In the genomic region with DNA sequence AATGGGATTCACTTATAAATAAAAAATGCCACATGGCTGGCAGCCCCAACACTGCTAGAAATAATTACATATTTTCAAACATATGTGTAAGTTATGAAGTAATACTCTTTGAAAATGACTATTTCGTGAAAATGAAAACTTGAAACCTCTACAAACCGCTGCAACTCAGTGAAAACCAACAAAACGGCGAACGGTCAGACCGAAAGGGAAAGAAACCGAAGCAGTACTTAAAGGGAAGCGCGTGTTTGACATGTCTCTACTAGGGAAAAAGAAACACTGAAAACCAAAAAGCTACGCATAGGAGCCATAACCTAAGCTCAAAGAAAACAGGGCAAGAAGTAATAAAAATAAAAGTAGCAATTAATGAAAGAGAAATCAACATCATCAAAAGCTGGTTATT, we compare ENCODE assay signal across 1 cellular context.
TF ChIP-seq lines count a peak whose summit lies in the region.

No MANE protein-coding gene starts in this region.

TF ChIP-seq in GM12878, 131 proteins besides CTCF, POLR2A, EP300 and RAD21:
- TF ChIP-seq WRNIP1 (IDR thresholded peaks at IDR 0.05; ENCODE audit: borderline replicate concordance, low read depth, low read length): no peak
- TF ChIP-seq, protein P1, sequence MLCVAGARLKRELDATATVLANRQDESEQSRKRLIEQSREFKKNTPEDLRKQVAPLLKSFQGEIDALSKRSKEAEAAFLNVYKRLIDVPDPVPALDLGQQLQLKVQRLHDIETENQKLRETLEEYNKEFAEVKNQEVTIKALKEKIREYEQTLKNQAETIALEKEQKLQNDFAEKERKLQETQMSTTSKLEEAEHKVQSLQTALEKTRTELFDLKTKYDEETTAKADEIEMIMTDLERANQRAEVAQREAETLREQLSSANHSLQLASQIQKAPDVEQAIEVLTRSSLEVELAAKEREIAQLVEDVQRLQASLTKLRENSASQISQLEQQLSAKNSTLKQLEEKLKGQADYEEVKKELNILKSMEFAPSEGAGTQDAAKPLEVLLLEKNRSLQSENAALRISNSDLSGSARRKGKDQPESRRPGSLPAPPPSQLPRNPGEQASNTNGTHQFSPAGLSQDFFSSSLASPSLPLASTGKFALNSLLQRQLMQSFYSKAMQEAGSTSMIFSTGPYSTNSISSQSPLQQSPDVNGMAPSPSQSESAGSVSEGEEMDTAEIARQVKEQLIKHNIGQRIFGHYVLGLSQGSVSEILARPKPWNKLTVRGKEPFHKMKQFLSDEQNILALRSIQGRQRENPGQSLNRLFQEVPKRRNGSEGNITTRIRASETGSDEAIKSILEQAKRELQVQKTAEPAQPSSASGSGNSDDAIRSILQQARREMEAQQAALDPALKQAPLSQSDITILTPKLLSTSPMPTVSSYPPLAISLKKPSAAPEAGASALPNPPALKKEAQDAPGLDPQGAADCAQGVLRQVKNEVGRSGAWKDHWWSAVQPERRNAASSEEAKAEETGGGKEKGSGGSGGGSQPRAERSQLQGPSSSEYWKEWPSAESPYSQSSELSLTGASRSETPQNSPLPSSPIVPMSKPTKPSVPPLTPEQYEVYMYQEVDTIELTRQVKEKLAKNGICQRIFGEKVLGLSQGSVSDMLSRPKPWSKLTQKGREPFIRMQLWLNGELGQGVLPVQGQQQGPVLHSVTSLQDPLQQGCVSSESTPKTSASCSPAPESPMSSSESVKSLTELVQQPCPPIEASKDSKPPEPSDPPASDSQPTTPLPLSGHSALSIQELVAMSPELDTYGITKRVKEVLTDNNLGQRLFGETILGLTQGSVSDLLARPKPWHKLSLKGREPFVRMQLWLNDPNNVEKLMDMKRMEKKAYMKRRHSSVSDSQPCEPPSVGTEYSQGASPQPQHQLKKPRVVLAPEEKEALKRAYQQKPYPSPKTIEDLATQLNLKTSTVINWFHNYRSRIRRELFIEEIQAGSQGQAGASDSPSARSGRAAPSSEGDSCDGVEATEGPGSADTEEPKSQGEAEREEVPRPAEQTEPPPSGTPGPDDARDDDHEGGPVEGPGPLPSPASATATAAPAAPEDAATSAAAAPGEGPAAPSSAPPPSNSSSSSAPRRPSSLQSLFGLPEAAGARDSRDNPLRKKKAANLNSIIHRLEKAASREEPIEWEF (IDR thresholded peaks at IDR 0.05; ENCODE audit: insufficient replicate concordance, low read depth, low read length): no peak
- TF ChIP-seq NR2C2 (IDR thresholded peaks at IDR 0.05; ENCODE audit: borderline replicate concordance, control insufficient read depth, insufficient read length, low read depth): no peak
- TF ChIP-seq, protein P2, sequence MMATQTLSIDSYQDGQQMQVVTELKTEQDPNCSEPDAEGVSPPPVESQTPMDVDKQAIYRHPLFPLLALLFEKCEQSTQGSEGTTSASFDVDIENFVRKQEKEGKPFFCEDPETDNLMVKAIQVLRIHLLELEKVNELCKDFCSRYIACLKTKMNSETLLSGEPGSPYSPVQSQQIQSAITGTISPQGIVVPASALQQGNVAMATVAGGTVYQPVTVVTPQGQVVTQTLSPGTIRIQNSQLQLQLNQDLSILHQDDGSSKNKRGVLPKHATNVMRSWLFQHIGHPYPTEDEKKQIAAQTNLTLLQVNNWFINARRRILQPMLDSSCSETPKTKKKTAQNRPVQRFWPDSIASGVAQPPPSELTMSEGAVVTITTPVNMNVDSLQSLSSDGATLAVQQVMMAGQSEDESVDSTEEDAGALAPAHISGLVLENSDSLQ (IDR thresholded peaks at IDR 0.05): no peak
- peak; percentile 59; the same call in 1 of the 2 replicates for TF ChIP-seq NFIC (IDR thresholded peaks at IDR 0.05; ENCODE audit: low read depth, low read length)
- peak; percentile 81 for TF ChIP-seq JUNB (IDR thresholded peaks at IDR 0.05)
- no peak for TF ChIP-seq LARP7 (IDR thresholded peaks at IDR 0.05)
- no peak for TF ChIP-seq JUND (IDR thresholded peaks at IDR 0.05; ENCODE audit: low read depth, low read length)
- no peak for TF ChIP-seq MYB (IDR thresholded peaks at IDR 0.05; ENCODE audit: borderline replicate concordance, low read depth, low read length)
- no peak for TF ChIP-seq ZBED1 (IDR thresholded peaks at IDR 0.05; ENCODE audit: borderline replicate concordance)
- TF ChIP-seq EZH2 (IDR thresholded peaks at IDR 0.05; ENCODE audit: borderline replicate concordance, control insufficient read depth, low read depth, low read length): no peak
- peak; percentile 73 for TF ChIP-seq RUNX3 (IDR thresholded peaks at IDR 0.05; ENCODE audit: low read length)
- TF ChIP-seq, protein P3, sequence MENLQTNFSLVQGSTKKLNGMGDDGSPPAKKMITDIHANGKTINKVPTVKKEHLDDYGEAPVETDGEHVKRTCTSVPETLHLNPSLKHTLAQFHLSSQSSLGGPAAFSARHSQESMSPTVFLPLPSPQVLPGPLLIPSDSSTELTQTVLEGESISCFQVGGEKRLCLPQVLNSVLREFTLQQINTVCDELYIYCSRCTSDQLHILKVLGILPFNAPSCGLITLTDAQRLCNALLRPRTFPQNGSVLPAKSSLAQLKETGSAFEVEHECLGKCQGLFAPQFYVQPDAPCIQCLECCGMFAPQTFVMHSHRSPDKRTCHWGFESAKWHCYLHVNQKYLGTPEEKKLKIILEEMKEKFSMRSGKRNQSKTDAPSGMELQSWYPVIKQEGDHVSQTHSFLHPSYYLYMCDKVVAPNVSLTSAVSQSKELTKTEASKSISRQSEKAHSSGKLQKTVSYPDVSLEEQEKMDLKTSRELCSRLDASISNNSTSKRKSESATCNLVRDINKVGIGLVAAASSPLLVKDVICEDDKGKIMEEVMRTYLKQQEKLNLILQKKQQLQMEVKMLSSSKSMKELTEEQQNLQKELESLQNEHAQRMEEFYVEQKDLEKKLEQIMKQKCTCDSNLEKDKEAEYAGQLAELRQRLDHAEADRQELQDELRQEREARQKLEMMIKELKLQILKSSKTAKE (IDR thresholded peaks at IDR 0.05; ENCODE audit: low read depth, poor library complexity, severe bottlenecking): no peak
- TF ChIP-seq ASH2L (IDR thresholded peaks at IDR 0.05; ENCODE audit: borderline replicate concordance, low read depth): no peak
- TF ChIP-seq, protein P4, sequence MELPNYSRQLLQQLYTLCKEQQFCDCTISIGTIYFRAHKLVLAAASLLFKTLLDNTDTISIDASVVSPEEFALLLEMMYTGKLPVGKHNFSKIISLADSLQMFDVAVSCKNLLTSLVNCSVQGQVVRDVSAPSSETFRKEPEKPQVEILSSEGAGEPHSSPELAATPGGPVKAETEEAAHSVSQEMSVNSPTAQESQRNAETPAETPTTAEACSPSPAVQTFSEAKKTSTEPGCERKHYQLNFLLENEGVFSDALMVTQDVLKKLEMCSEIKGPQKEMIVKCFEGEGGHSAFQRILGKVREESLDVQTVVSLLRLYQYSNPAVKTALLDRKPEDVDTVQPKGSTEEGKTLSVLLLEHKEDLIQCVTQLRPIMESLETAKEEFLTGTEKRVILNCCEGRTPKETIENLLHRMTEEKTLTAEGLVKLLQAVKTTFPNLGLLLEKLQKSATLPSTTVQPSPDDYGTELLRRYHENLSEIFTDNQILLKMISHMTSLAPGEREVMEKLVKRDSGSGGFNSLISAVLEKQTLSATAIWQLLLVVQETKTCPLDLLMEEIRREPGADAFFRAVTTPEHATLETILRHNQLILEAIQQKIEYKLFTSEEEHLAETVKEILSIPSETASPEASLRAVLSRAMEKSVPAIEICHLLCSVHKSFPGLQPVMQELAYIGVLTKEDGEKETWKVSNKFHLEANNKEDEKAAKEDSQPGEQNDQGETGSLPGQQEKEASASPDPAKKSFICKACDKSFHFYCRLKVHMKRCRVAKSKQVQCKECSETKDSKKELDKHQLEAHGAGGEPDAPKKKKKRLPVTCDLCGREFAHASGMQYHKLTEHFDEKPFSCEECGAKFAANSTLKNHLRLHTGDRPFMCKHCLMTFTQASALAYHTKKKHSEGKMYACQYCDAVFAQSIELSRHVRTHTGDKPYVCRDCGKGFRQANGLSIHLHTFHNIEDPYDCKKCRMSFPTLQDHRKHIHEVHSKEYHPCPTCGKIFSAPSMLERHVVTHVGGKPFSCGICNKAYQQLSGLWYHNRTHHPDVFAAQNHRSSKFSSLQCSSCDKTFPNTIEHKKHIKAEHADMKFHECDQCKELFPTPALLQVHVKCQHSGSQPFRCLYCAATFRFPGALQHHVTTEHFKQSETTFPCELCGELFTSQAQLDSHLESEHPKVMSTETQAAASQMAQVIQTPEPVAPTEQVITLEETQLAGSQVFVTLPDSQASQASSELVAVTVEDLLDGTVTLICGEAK (IDR thresholded peaks at IDR 0.05; ENCODE audit: borderline replicate concordance): no peak
- peak; percentile 28; the same call in 1 of the 2 replicates for TF ChIP-seq CREB1 (IDR thresholded peaks at IDR 0.05; ENCODE audit: low read depth)
